In genomic region chr2:25297738-25298137, GRCh38 we compare ENCODE assay signal across 13 cellular contexts. TPM values are rescaled to one million over a fixed set of nuclear protein-coding genes. Genes with fewer than 3 reads are reported as not detected.
DNase-seq lines count a peak whose midpoint lies in the region; FAIRE-seq and TF ChIP-seq lines count a peak whose summit lies in the region.
"Had no signal": no experiment of that assay in that cellular context is flagged by ENCODE, and none has a peak within 500 bp of the region (broad histone marks: within the 10 kb centered on the region; RNA-seq: fewer than 3 reads in every experiment).

No MANE protein-coding gene starts in this region.

- H2BK20ac ChIP-seq in H1 (ENCODE audit: low read length), result no peak overlapping the region

- H3K9me3 ChIP-seq in BLaER1 treated with 17β-estradiol and CSF1 and Interleukin-3, amounts not matched to agents 10 nM and 100 nM (replicated peaks in 1 of 11), result no peaks in the 10 kb centered on the region
- H3K9me3 ChIP-seq in DOHH2 (ENCODE audit: control insufficient read depth, insufficient read depth, low read length), result no peaks in the 10 kb centered on the region
- H3K9me3 ChIP-seq in H1 (ENCODE audit: insufficient read depth in 2 of 2, low read depth in 1 of 2, low read length in 1 of 2), result no peaks in the 10 kb centered on the region

- H3F3A ChIP-seq in DOHH2 (ENCODE audit: control insufficient read depth, insufficient read depth), result peaks cover 4% of the 10 kb centered on the region; the same call in 1 of the 2 replicates

- no peak overlapping the region for H2AK5ac ChIP-seq in H1 (ENCODE audit: low read depth, low read length)

- H3K18ac ChIP-seq in H1 (ENCODE audit: extremely low read depth, low read length), result no peak overlapping the region

- H3K27me3 ChIP-seq in BLaER1 treated with 17β-estradiol and CSF1 and Interleukin-3, amounts not matched to agents 10 nM and 100 nM, result no peaks in the 10 kb centered on the region
- 0 out of 2 replicates have a peak, but pooled peaks cover 3% of the 10 kb centered on the region for H3K27me3 ChIP-seq in DOHH2 (ENCODE audit: control insufficient read depth, low read length)
- H3K27me3 ChIP-seq in H1 (replicated peaks in 1 of 4; ENCODE audit: control insufficient read depth in 3 of 4, extremely low read depth in 1 of 4, insufficient read depth in 3 of 4, low read length in 3 of 4), result no peaks in the 10 kb centered on the region

- intact Hi-C loops in head of caudate nucleus (cut with DNase I), result no loop called here

- peak; percentile 78 for FAIRE-seq in H1 (lab: Jason Lieb, UNC)

- no peaks in the 10 kb centered on the region for H3K23me2 ChIP-seq in H1 (ENCODE audit: low read depth, low read length)

- no peak overlapping the region for H3K56ac ChIP-seq in H1 (replicated peaks; ENCODE audit: insufficient read length, low read depth, low read length)

- H4K20me1 ChIP-seq in BLaER1 treated with 17β-estradiol and CSF1 and Interleukin-3, amounts not matched to agents 10 nM and 100 nM, result peaks cover 10 to 57% (median 24%) of the 10 kb centered on the region in 11 experiments; a peak in 20 of 22 replicates
- H4K20me1 ChIP-seq in DOHH2 (ENCODE audit: control insufficient read depth, insufficient read depth, low read depth, low read length) (no peaks in the 10 kb centered on the region), H1 (replicated peaks in 1 of 2; ENCODE audit: control insufficient read depth in 1 of 2, insufficient read depth in 2 of 2, low read length in 2 of 2) (no peaks in the 10 kb centered on the region)

- no peak overlapping the region for H2BK120ac ChIP-seq in H1 (replicated peaks; ENCODE audit: low read depth, low read length)

- no peak overlapping the region for H4K8ac ChIP-seq in H1 (ENCODE audit: extremely low read depth, insufficient read depth, low read length)

- DNase-seq in MV-4-11 (lab: John Stamatoyannopoulos, UW), result peak; percentile 15
- no peak for DNase-seq in H1 (ENCODE audit: low read depth in 1 of 2, low spot score in 2 of 2)
- DNase-seq in COLO668 (lab: John Stamatoyannopoulos, UW; ENCODE audit: unreplicated experiment), result no peak
- no peak for DNase-seq in activated CD4-positive, CD25-positive, alpha-beta regulatory T cell treated with anti-CD3 and anti-CD28 coated beads, Interleukin-2, amount 50 U/mL, for 72 hours
- no peak for DNase-seq in head of caudate nucleus
- DNase-seq: activated CD4-positive, alpha-beta memory T cell treated with anti-CD3 and anti-CD28 coated beads for 36 hours; activated effector memory CD4-positive, alpha-beta T cell treated with Interleukin-2 at 50 U/mL for 16 hours; dermis blood vessel endothelial cell; GM23248; hippocampal formation; NCI-H446 had no signal

- H2BK5ac ChIP-seq in H1 (ENCODE audit: low read depth, low read length), result no peak overlapping the region

- no peaks in the 10 kb centered on the region; the same call in 1 of the 2 replicates for H3K79me1 ChIP-seq in H1 (ENCODE audit: low read depth, low read length)

- peaks cover 5 to 34% (median 15%) of the 10 kb centered on the region in 11 experiments; a peak in 17 of 22 replicates for H3K36me3 ChIP-seq in BLaER1 treated with 17β-estradiol and CSF1 and Interleukin-3, amounts not matched to agents 10 nM and 100 nM
- no peaks in the 10 kb centered on the region for H3K36me3 ChIP-seq in DOHH2 (ENCODE audit: control insufficient read depth, low read length)
- no peaks in the 10 kb centered on the region for H3K36me3 ChIP-seq in H1 (ENCODE audit: control insufficient read depth in 2 of 4, insufficient read depth in 4 of 4, low read length in 3 of 4)

- 76% methylated on average over 7 of the region's 7 CpGs; no CpG with 5 or more reads in 1 of the 2 experiments for WGBS in H1 (ENCODE audit: extremely low coverage in 1 of 2, insufficient coverage in 1 of 2, insufficient read length in 1 of 2, insufficient replicate concordance in 2 of 2, low coverage in 1 of 2, low lambda C conversion rate in 2 of 2, missing lambda C conversion rate in 1 of 2), 2 experiments

- H3K4ac ChIP-seq in H1 (replicated peaks; ENCODE audit: insufficient read length, low read depth, low read length), result no peak overlapping the region

- no peak overlapping the region for H2AFZ ChIP-seq in H1 (ENCODE audit: low read length)
- H2AFZ ChIP-seq: GM23248 had no signal

- H4K5ac ChIP-seq in H1 (ENCODE audit: insufficient read length, low read depth, low read length), result no peak overlapping the region

- peak; percentile 87 to 89 for TF ChIP-seq RAD21 in H1 (IDR thresholded peaks at IDR 0.05 in 1 of 2, conservative IDR thresholded peaks at IDR 0.05 in 1 of 2; ENCODE audit: low read depth in 2 of 2, low read length in 2 of 2)

- H3K4me2 ChIP-seq in BLaER1 treated with 17β-estradiol and CSF1 and Interleukin-3, amounts not matched to agents 10 nM and 100 nM, result peak overlapping the region in 9 of 11 experiments; percentile 88 to 97 (median 94); a peak in 18 of 22 replicates
- no peak overlapping the region for H3K4me2 ChIP-seq in DOHH2 (ENCODE audit: low read length)
- no peak overlapping the region for H3K4me2 ChIP-seq in H1 (ENCODE audit: insufficient read depth in 1 of 2, low read depth in 2 of 2, low read length in 2 of 2)

- TF ChIP-seq CTCF in DOHH2 (IDR thresholded peaks at IDR 0.05; ENCODE audit: low read depth, low read length, poor library complexity, severe bottlenecking), result peak; percentile 25
- TF ChIP-seq CTCF in H1 (IDR thresholded peaks at IDR 0.05; ENCODE audit: control extremely low read depth in 1 of 3, insufficient read depth in 1 of 3, low read depth in 1 of 3, low read length in 3 of 3), result peak; percentile 62 to 78 (median 72)

- H2BK15ac ChIP-seq in H1 (ENCODE audit: low read length), result no peak overlapping the region

- no peak overlapping the region for H3K4me3 ChIP-seq in BLaER1 treated with 17β-estradiol and CSF1 and Interleukin-3, amounts not matched to agents 10 nM and 100 nM
- no peak overlapping the region for H3K4me3 ChIP-seq in DOHH2 (ENCODE audit: low read length)
- H3K4me3 ChIP-seq in H1 (ENCODE audit: extremely low read depth in 1 of 4, insufficient read depth in 2 of 4, low read depth in 3 of 4, low read length in 4 of 4), result no peak overlapping the region
- H3K4me3 ChIP-seq: GM23248 had no signal

- no peak overlapping the region for H2BK12ac ChIP-seq in H1 (ENCODE audit: low read depth, low read length)

- H3K79me2 ChIP-seq in DOHH2 (ENCODE audit: control insufficient read depth, low read length) (no peaks in the 10 kb centered on the region), H1 (ENCODE audit: control insufficient read depth in 1 of 2, insufficient read depth in 2 of 2, low read length in 2 of 2) (no peaks in the 10 kb centered on the region)

- CTCF ChIA-PET in H1 (lab: Charles Lee; ENCODE audit: partially characterized antibody), result no interaction called here

- no peak overlapping the region for H3K14ac ChIP-seq in H1 (ENCODE audit: insufficient read length)

- no peak overlapping the region for H3K27ac ChIP-seq in BLaER1 treated with 17β-estradiol and CSF1 and Interleukin-3, amounts not matched to agents 10 nM and 100 nM
- H3K27ac ChIP-seq in DOHH2 (ENCODE audit: low read depth, low read length), result no peak overlapping the region
- no peak overlapping the region for H3K27ac ChIP-seq in H1 (ENCODE audit: low read depth, low read length)
- H3K27ac ChIP-seq: GM23248 had no signal

- no peak for TF ChIP-seq EP300 in H1 (IDR thresholded peaks at IDR 0.05; ENCODE audit: borderline replicate concordance in 1 of 2, low read depth in 2 of 2, low read length in 2 of 2)

- H3K23ac ChIP-seq in H1 (ENCODE audit: insufficient read length), result no peak overlapping the region

- no peak overlapping the region for H3K9ac ChIP-seq in BLaER1 treated with 17β-estradiol and CSF1 and Interleukin-3, amounts not matched to agents 10 nM and 100 nM
- H3K9ac ChIP-seq in H1 (replicated peaks in 1 of 4; ENCODE audit: extremely low read depth in 1 of 4, low read depth in 3 of 4, low read length in 3 of 4), result no peak overlapping the region
- H3K9ac ChIP-seq: GM23248 had no signal

- H3K9me2 ChIP-seq in DOHH2 (replicated peaks; ENCODE audit: control insufficient read depth, low read length), result no peaks in the 10 kb centered on the region

- no peak overlapping the region for H4K91ac ChIP-seq in H1 (replicated peaks; ENCODE audit: insufficient read length, low read length)

- TF ChIP-seq POLR2A in H1 (IDR thresholded peaks at IDR 0.05; ENCODE audit: control extremely low read depth in 1 of 2, low read depth in 2 of 2, low read length in 2 of 2), result no peak

- H3K4me1 ChIP-seq in BLaER1 treated with 17β-estradiol and CSF1 and Interleukin-3, amounts not matched to agents 10 nM and 100 nM, result peaks cover 69 to 96% (median 94%) of the 10 kb centered on the region in 10 experiments
- peaks cover 52% of the 10 kb centered on the region for H3K4me1 ChIP-seq in DOHH2 (ENCODE audit: control insufficient read depth, low read length)
- H3K4me1 ChIP-seq in H1 (replicated peaks in 1 of 4; ENCODE audit: control insufficient read depth in 3 of 4, insufficient read depth in 4 of 4, low read length in 3 of 4), result peaks cover 0 to 13% (median 8%) of the 10 kb centered on the region in 4 experiments; a peak in 5 of 7 replicates

- POLR2A ChIA-PET in H1 (lab: Charles Lee; ENCODE audit: partially characterized antibody), result interaction anchor here (1.1 kb wide), 1 partner anchor 12 kb away, joined by 3 read pairs; no protein-coding TSS in a partner anchor

TF ChIP-seq in H1, 55 proteins besides CTCF, POLR2A, EP300 and RAD21:
- TF ChIP-seq KDM1A (IDR thresholded peaks at IDR 0.05; ENCODE audit: borderline replicate concordance, low read length) (no peak), SIN3A (conservative IDR thresholded peaks at IDR 0.05 in 1 of 2, IDR thresholded peaks at IDR 0.05 in 1 of 2; ENCODE audit: low read depth in 1 of 2, low read length in 2 of 2) (peak in 1 of 2 experiments; percentile 77; a peak in 1 of 4 replicates)
TF ChIP-seq in H1: peak in this region for 1.

RNA-seq across cellular contexts. Expression of gene DNMT3A, which starts 44.0 kb away (rescaled TPM):
- 162 and 178 TPM in 2 replicates for total RNA-seq in H1 (2021; fragmentation: NEBNext Ultra II Directional; extraction: Animal tissue kit (Norgen Biotek cat#: 25700))
- 33.6 and 50.8 TPM in 2 replicates for polyA plus RNA-seq in H1 (2011; rRNA removed)
- 36.6 TPM for polyA plus RNA-seq in H1 (2011; cell fraction: cytosol; rRNA removed)
- polyA plus RNA-seq in H1 (2011; cell fraction: nucleus; rRNA removed), result 120 TPM
- polyA plus RNA-seq in H1 (2012, experiment 1 of 2), result 95.4 to 118 TPM (median 100 TPM) in 4 replicates
- polyA plus RNA-seq in H1 (2012, experiment 2 of 2), result 19.1 TPM
- polyA plus RNA-seq in H1 (2013, experiment 1 of 2), result 58.9 TPM
- 54.4 TPM for polyA plus RNA-seq in H1 (2013, experiment 2 of 2)
- 80.2 and 102 TPM in 2 replicates for polyA minus RNA-seq in H1 (2011; rRNA and poly(A)+ RNA removed)
- polyA minus RNA-seq in H1 (2011; cell fraction: cytosol; rRNA and poly(A)+ RNA removed), result 99.8 TPM
- 85.2 TPM for polyA minus RNA-seq in H1 (2011; cell fraction: nucleus; rRNA and poly(A)+ RNA removed)

Comparison
In these comparisons a context has a peak if more than half of its experiments do, and no peak if none do; other contexts are left out.
1. H3K4me2 ChIP-seq: peak in BLaER1 treated with 17β-estradiol and CSF1 and Interleukin-3, amounts not matched to agents 10 nM and 100 nM (9 of 11); none in DOHH2 (single experiment) and H1 (0 of 2).